In genomic region chr22:32904044-32904443, GRCh38 we compare ENCODE assay signal across 9 cellular contexts.
DNase-seq lines count a peak whose midpoint lies in the region; ATAC-seq, FAIRE-seq and TF ChIP-seq lines count a peak whose summit lies in the region.
"Had no signal": no experiment of that assay in that cellular context is flagged by ENCODE, and none has a peak within 500 bp of the region (broad histone marks: within the 10 kb centered on the region; RNA-seq: fewer than 3 reads in every experiment).

No MANE protein-coding gene starts in this region.

- DNase-seq in DND-41 (peak; percentile 22), K562 (ENCODE audit: extremely low read depth in 1 of 4, low spot score in 3 of 4) (peak; percentile 62 to 78 (median 72)), lung microvascular endothelial cell (ENCODE audit: low read depth in 2 of 2) (peak; percentile 12 to 67), progenitor cell of endocrine pancreas (ENCODE audit: low spot score, unreplicated experiment) (no peak), NCI-H345 treated with DMSO at 0.1 percent for 48 hours (lab: John Stamatoyannopoulos, UW; ENCODE audit: unreplicated experiment) (no peak), NCI-H187 (lab: John Stamatoyannopoulos, UW) (no peak)
- peak; percentile 19 for DNase-seq in Jurkat, Clone E6-1 (ENCODE audit: low read depth, low spot score)

- ATAC-seq in DND-41 (ENCODE audit: insufficient read depth, low read depth) (peak; percentile 69; the same call in 2 of the 3 replicates), K562 (peak; percentile 98), GM19463 (IDR thresholded peaks at IDR 0.05; ENCODE audit: unreplicated experiment) (no peak)

- no peaks in the 10 kb centered on the region for H3K9me3 ChIP-seq in DND-41 (ENCODE audit: insufficient read depth, low read length, severe bottlenecking)
- no peaks in the 10 kb centered on the region for H3K9me3 ChIP-seq in K562 (replicated peaks; ENCODE audit: control insufficient read depth, insufficient read depth, low read depth, low read length)
- H3K9me3 ChIP-seq: prostate gland had no signal

- WGBS in K562 (ENCODE audit: insufficient coverage, low coverage, missing lambda C conversion rate): 61% methylated on average over 3 of the region's 3 CpGs

- intact Hi-C loops in K562 (cut with micrococcal nuclease): no loop called here

- CTCF ChIA-PET in K562 (lab: Yijun Ruan, JAX; ENCODE audit: low intra/inter-chr PET ratio): no interaction called here

- TF ChIP-seq CTCF in DND-41 (IDR thresholded peaks at IDR 0.05; ENCODE audit: borderline replicate concordance, extremely low read depth, low read length, poor library complexity, severe bottlenecking) (no peak), K562 (IDR thresholded peaks at IDR 0.05 in 2 of 3, conservative IDR thresholded peaks at IDR 0.05 in 1 of 3; ENCODE audit: insufficient read depth in 2 of 3, low read depth in 1 of 3, low read length in 3 of 3) (no peak), progenitor cell of endocrine pancreas (IDR thresholded peaks at IDR 0.05; ENCODE audit: unreplicated experiment) (no peak)

- H3K36me3 Mint-ChIP-seq in progenitor cell of endocrine pancreas (ENCODE audit: insufficient read depth): no peaks in the 10 kb centered on the region

- H4K20me1 ChIP-seq in DND-41 (ENCODE audit: insufficient read depth, low read length) (no peaks in the 10 kb centered on the region), K562 (replicated peaks; ENCODE audit: control insufficient read depth, insufficient read depth, low read length) (no peaks in the 10 kb centered on the region)

- no peaks in the 10 kb centered on the region for H3K27me3 ChIP-seq in DND-41 (ENCODE audit: insufficient read depth, low read length, poor library complexity)
- H3K27me3 ChIP-seq in K562 (ENCODE audit: control insufficient read depth in 2 of 2, insufficient read depth in 2 of 2, low read length in 2 of 2): no peaks in the 10 kb centered on the region

- H3K4me3 ChIP-seq in DND-41 (ENCODE audit: low read depth in 1 of 2, low read length in 2 of 2) (no peak overlapping the region), K562 (no peak overlapping the region)
- no peak overlapping the region for H3K4me3 ChIP-seq in Jurkat, Clone E6-1 (ENCODE audit: low read length)
- H3K4me3 ChIP-seq: prostate gland had no signal

- peak; percentile 93 for FAIRE-seq in K562 (lab: Jason Lieb, UNC)

- H3K79me2 ChIP-seq in DND-41 (ENCODE audit: insufficient read depth, low read length): no peaks in the 10 kb centered on the region
- H3K79me2 ChIP-seq in K562 (ENCODE audit: control insufficient read depth, insufficient read depth, low read length): no peaks in the 10 kb centered on the region

- no peaks in the 10 kb centered on the region for H3K36me3 ChIP-seq in DND-41 (ENCODE audit: insufficient read depth, low read length)
- no peaks in the 10 kb centered on the region for H3K36me3 ChIP-seq in K562 (ENCODE audit: control insufficient read depth, insufficient read depth, low read length)
- H3K36me3 ChIP-seq: prostate gland had no signal

- no peaks in the 10 kb centered on the region for H3K9me3 Mint-ChIP-seq in progenitor cell of endocrine pancreas (ENCODE audit: low read depth)

- in situ Hi-C loops in K562 (cut with MboI): loop anchor here (10.0 kb wide), 1 partner anchor 551 kb away; no protein-coding TSS in a partner anchor

- H3K4me1 Mint-ChIP-seq in progenitor cell of endocrine pancreas (ENCODE audit: low read depth): no peaks in the 10 kb centered on the region

- no peak for TF ChIP-seq POLR2A in K562 (conservative IDR thresholded peaks at IDR 0.05)

- no peak overlapping the region for H3K27ac Mint-ChIP-seq in progenitor cell of endocrine pancreas

- BruUV-seq in K562 (replicated peaks; lab: Mats Ljungman, UMichigan): no TSS peak

- TF ChIP-seq RAD21 in K562 (CRISPR knock-in tag; conservative IDR thresholded peaks at IDR 0.05 in 1 of 2, IDR thresholded peaks at IDR 0.05 in 1 of 2): no peak

- H3K4me1 ChIP-seq in DND-41 (ENCODE audit: insufficient read depth, low read length) (no peaks in the 10 kb centered on the region), K562 (replicated peaks in 1 of 2; ENCODE audit: control insufficient read depth in 2 of 2, insufficient read depth in 2 of 2, low read length in 2 of 2) (no peaks in the 10 kb centered on the region; a peak in 2 of 5 replicates)
- H3K4me1 ChIP-seq: prostate gland had no signal

- no peak for TF ChIP-seq EP300 in K562 (IDR thresholded peaks at IDR 0.05; ENCODE audit: low read length)

- H2AFZ ChIP-seq in DND-41 (ENCODE audit: low read depth, low read length): no peak overlapping the region
- peak overlapping the region; percentile 74 for H2AFZ ChIP-seq in K562 (ENCODE audit: low read depth, low read length)

- H3K27me3 Mint-ChIP-seq in progenitor cell of endocrine pancreas: peaks cover 4% of the 10 kb centered on the region

- H3K27ac ChIP-seq in DND-41 (ENCODE audit: low read length) (no peak overlapping the region), K562 (ENCODE audit: extremely low read depth, low read depth, low read length) (no peak overlapping the region)
- H3K27ac ChIP-seq: prostate gland had no signal

- no peak overlapping the region for H3K9ac ChIP-seq in DND-41 (ENCODE audit: low read depth, low read length)
- no peak overlapping the region for H3K9ac ChIP-seq in K562 (ENCODE audit: insufficient read depth in 1 of 2, low read depth in 2 of 2, low read length in 2 of 2)

- POLR2A ChIA-PET in K562 (lab: Yijun Ruan, JAX): interaction anchor here (0.7 to 0.9 kb wide), 2 partner anchors 10 to 21 kb away, joined by 3 read pairs; no protein-coding TSS in a partner anchor

- no peaks in the 10 kb centered on the region for H3K9me1 ChIP-seq in K562 (ENCODE audit: control insufficient read depth, insufficient read depth, low read length)

- H3K4me3 Mint-ChIP-seq in progenitor cell of endocrine pancreas (ENCODE audit: low read depth): no peak overlapping the region

- no peak overlapping the region for H3K4me2 ChIP-seq in DND-41 (ENCODE audit: insufficient read depth, low read length)
- H3K4me2 ChIP-seq in K562 (ENCODE audit: insufficient read depth, low read length): no peak overlapping the region

TF ChIP-seq in K562, 482 proteins besides CTCF, POLR2A, EP300 and RAD21 (continues in another document):
- TF ChIP-seq POLR3G (IDR thresholded peaks at IDR 0.05; ENCODE audit: extremely low read depth, insufficient read length, insufficient replicate concordance) (no peak), FOS (IDR thresholded peaks at IDR 0.05; ENCODE audit: extremely low read depth, insufficient read length) (peak; percentile 53), BCL6 (CRISPR knock-in tag; IDR thresholded peaks at IDR 0.05) (no peak), MBD2 (IDR thresholded peaks at IDR 0.05; ENCODE audit: borderline replicate concordance, low read depth) (0 out of 2 replicates have a peak, but pooled peaks have one; percentile 28), FIP1L1 (IDR thresholded peaks at IDR 0.05; ENCODE audit: low read depth, low read length, poor library complexity, severe bottlenecking) (no peak), ZNF197 (CRISPR knock-in tag; IDR thresholded peaks at IDR 0.05; ENCODE audit: low read depth) (no peak), CREM (IDR thresholded peaks at IDR 0.05; ENCODE audit: low read depth) (peak; percentile 45; the same call in 1 of the 2 replicates), FOXP4 (CRISPR knock-in tag; IDR thresholded peaks at IDR 0.05; ENCODE audit: borderline replicate concordance) (no peak), GTF2B (IDR thresholded peaks at IDR 0.05; ENCODE audit: extremely low read depth, insufficient read length) (no peak), ZFP91 (CRISPR knock-in tag; IDR thresholded peaks at IDR 0.05) (no peak)

Comparison
In these comparisons a context has a peak if more than half of its experiments do, and no peak if none do; other contexts are left out.
1. DNase-seq: peak in DND-41 (single experiment), Jurkat, Clone E6-1 (single experiment), K562 (4 of 4) and lung microvascular endothelial cell (2 of 2); none in progenitor cell of endocrine pancreas (single experiment), NCI-H345 treated with DMSO at 0.1 percent for 48 hours (single experiment) and NCI-H187 (0 of 2).